ENCODE assay signal across 11 cellular contexts in the genomic region with DNA sequence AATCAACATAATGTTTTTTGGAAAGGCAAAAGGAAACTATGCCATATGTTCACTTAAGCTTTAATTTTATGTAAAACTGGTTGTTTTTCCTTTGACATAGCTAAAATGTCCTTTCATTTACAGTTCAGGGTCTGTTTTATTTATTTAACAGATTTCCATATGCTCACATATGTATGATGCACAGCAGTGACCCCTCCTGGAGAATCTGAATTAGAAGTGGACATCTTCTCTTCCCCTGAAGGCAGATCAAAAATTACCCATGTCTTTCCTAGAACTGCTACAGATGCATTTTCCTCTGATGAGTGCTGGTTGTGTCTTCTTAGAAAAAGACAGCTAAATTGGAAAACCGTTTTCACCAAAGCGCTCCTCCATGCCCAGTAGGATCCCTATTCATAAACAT.
DNase-seq lines count a peak whose midpoint lies in the region; ATAC-seq and TF ChIP-seq lines count a peak whose summit lies in the region.
"Had no signal": no experiment of that assay in that cellular context is flagged by ENCODE, and none has a peak within 500 bp of the region (broad histone marks: within the 10 kb centered on the region; RNA-seq: fewer than 3 reads in every experiment).

No MANE protein-coding gene starts in this region.

- DNase-seq in AG04449 (ENCODE audit: low read depth, low spot score): peak; percentile 3
- DNase-seq in NCI-H524 (lab: John Stamatoyannopoulos, UW): peak; percentile 7 to 61
- peak; percentile 48 for DNase-seq in epithelial cell of esophagus (ENCODE audit: low read depth)
- DNase-seq in activated naive CD4-positive, alpha-beta T cell treated with anti-CD3 and anti-CD28 coated beads, Interleukin-2, amount 50 U/mL, for 72 hours (ENCODE audit: low spot score in 2 of 2): no peak
- DNase-seq in stimulated activated CD4-positive, alpha-beta T cell treated with anti-CD3 and anti-CD28 coated beads, Interleukin-12 subunit alpha, Interleukin-12 subunit beta, amount 100 ng/mL, for 4 hours: no peak
- DNase-seq: GF-D8, NCI-H345, retina had no signal

- H3K9me3 Mint-ChIP-seq in activated naive CD4-positive, alpha-beta T cell treated with anti-CD3 and anti-CD28 coated beads, Interleukin-2, amount 50 U/mL, for 72 hours: peaks cover 0 to 9% of the 10 kb centered on the region in 2 donors

- no peak for ATAC-seq in activated CD4-positive, CD25-positive, alpha-beta regulatory T cell treated with anti-CD3 and anti-CD28 coated beads, Interleukin-2, amount 50 U/mL, for 24 hours
- no peak for ATAC-seq in activated naive CD4-positive, alpha-beta T cell treated with anti-CD3 and anti-CD28 coated beads, Interleukin-2, amount 50 U/mL, for 72 hours
- no peak for ATAC-seq in HG02938 (IDR thresholded peaks at IDR 0.05; ENCODE audit: unreplicated experiment)

- H3K4me3 ChIP-seq in AG04449 (ENCODE audit: low read depth, low read length) (no peak overlapping the region), epithelial cell of esophagus (ENCODE audit: low read length) (no peak overlapping the region)

- TF ChIP-seq CTCF in AG04449 (IDR thresholded peaks at IDR 0.05; ENCODE audit: insufficient read depth, low read length, missing control alignments) (peak; percentile 43), GM12874 (IDR thresholded peaks at IDR 0.05; ENCODE audit: insufficient read depth, low read depth, low read length) (0 out of 2 replicates have a peak, but pooled peaks have one; percentile 17), epithelial cell of esophagus (IDR thresholded peaks at IDR 0.05; ENCODE audit: insufficient read depth, low read depth, low read length, missing control alignments) (peak; percentile 45)

- no peaks in the 10 kb centered on the region for H3K36me3 Mint-ChIP-seq in activated naive CD4-positive, alpha-beta T cell treated with anti-CD3 and anti-CD28 coated beads, Interleukin-2, amount 50 U/mL, for 72 hours

- POLR2A ChIA-PET in AG04449 (lab: Yijun Ruan, JAX): no interaction called here

- H3K27ac Mint-ChIP-seq in activated naive CD4-positive, alpha-beta T cell treated with anti-CD3 and anti-CD28 coated beads, Interleukin-2, amount 50 U/mL, for 72 hours: no peak overlapping the region

- CTCF ChIA-PET in AG04449 (lab: Yijun Ruan, JAX): interaction anchor here (0.6 to 4.2 kb wide), 17 partner anchors 10 to 677 kb away, joined by 3 to 31 read pairs (median 4); no protein-coding TSS in a partner anchor

Comparison
In these comparisons a context has a peak if more than half of its experiments do, and no peak if none do; other contexts are left out.
1. DNase-seq: peak in AG04449 (single experiment), NCI-H524 (2 of 2) and epithelial cell of esophagus (single experiment); none in activated naive CD4-positive, alpha-beta T cell treated with anti-CD3 and anti-CD28 coated beads, Interleukin-2, amount 50 U/mL, for 72 hours (0 of 2) and stimulated activated CD4-positive, alpha-beta T cell treated with anti-CD3 and anti-CD28 coated beads, Interleukin-12 subunit alpha, Interleukin-12 subunit beta, amount 100 ng/mL, for 4 hours (single experiment).
2. Peak in every context shown above with its lines, with median percentiles within 50 percentile points of each other: CTCF ChIP-seq.